In the genomic region with DNA sequence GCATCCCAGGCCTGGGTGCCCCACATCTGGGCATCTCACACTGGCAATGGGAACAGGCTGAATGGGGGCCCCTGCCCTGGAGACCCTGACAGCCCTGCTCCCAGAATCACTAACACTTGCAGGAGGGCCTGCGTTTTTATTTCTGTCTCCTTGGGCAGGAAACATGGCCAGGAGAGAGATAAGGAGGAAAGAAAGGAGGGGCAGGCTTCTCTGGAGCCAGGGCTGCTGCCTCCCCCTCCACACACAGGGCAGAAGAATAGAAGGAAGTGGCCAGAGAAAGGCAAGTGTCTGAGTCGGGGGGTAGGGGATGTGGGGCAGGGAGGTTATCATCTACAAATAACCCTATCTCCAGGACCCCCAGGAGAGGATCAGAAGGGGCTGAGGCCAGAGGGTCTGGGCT, we compare ENCODE assay signal across 1 cellular context.
TF ChIP-seq lines count a peak whose summit lies in the region.

No MANE protein-coding gene starts in this region.

TF ChIP-seq in H1, 55 proteins besides CTCF, POLR2A, EP300 and RAD21:
- TF ChIP-seq, protein P1, sequence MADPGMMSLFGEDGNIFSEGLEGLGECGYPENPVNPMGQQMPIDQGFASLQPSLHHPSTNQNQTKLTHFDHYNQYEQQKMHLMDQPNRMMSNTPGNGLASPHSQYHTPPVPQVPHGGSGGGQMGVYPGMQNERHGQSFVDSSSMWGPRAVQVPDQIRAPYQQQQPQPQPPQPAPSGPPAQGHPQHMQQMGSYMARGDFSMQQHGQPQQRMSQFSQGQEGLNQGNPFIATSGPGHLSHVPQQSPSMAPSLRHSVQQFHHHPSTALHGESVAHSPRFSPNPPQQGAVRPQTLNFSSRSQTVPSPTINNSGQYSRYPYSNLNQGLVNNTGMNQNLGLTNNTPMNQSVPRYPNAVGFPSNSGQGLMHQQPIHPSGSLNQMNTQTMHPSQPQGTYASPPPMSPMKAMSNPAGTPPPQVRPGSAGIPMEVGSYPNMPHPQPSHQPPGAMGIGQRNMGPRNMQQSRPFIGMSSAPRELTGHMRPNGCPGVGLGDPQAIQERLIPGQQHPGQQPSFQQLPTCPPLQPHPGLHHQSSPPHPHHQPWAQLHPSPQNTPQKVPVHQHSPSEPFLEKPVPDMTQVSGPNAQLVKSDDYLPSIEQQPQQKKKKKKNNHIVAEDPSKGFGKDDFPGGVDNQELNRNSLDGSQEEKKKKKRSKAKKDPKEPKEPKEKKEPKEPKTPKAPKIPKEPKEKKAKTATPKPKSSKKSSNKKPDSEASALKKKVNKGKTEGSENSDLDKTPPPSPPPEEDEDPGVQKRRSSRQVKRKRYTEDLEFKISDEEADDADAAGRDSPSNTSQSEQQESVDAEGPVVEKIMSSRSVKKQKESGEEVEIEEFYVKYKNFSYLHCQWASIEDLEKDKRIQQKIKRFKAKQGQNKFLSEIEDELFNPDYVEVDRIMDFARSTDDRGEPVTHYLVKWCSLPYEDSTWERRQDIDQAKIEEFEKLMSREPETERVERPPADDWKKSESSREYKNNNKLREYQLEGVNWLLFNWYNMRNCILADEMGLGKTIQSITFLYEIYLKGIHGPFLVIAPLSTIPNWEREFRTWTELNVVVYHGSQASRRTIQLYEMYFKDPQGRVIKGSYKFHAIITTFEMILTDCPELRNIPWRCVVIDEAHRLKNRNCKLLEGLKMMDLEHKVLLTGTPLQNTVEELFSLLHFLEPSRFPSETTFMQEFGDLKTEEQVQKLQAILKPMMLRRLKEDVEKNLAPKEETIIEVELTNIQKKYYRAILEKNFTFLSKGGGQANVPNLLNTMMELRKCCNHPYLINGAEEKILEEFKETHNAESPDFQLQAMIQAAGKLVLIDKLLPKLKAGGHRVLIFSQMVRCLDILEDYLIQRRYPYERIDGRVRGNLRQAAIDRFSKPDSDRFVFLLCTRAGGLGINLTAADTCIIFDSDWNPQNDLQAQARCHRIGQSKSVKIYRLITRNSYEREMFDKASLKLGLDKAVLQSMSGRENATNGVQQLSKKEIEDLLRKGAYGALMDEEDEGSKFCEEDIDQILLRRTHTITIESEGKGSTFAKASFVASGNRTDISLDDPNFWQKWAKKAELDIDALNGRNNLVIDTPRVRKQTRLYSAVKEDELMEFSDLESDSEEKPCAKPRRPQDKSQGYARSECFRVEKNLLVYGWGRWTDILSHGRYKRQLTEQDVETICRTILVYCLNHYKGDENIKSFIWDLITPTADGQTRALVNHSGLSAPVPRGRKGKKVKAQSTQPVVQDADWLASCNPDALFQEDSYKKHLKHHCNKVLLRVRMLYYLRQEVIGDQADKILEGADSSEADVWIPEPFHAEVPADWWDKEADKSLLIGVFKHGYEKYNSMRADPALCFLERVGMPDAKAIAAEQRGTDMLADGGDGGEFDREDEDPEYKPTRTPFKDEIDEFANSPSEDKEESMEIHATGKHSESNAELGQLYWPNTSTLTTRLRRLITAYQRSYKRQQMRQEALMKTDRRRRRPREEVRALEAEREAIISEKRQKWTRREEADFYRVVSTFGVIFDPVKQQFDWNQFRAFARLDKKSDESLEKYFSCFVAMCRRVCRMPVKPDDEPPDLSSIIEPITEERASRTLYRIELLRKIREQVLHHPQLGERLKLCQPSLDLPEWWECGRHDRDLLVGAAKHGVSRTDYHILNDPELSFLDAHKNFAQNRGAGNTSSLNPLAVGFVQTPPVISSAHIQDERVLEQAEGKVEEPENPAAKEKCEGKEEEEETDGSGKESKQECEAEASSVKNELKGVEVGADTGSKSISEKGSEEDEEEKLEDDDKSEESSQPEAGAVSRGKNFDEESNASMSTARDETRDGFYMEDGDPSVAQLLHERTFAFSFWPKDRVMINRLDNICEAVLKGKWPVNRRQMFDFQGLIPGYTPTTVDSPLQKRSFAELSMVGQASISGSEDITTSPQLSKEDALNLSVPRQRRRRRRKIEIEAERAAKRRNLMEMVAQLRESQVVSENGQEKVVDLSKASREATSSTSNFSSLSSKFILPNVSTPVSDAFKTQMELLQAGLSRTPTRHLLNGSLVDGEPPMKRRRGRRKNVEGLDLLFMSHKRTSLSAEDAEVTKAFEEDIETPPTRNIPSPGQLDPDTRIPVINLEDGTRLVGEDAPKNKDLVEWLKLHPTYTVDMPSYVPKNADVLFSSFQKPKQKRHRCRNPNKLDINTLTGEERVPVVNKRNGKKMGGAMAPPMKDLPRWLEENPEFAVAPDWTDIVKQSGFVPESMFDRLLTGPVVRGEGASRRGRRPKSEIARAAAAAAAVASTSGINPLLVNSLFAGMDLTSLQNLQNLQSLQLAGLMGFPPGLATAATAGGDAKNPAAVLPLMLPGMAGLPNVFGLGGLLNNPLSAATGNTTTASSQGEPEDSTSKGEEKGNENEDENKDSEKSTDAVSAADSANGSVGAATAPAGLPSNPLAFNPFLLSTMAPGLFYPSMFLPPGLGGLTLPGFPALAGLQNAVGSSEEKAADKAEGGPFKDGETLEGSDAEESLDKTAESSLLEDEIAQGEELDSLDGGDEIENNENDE (IDR thresholded peaks at IDR 0.05; ENCODE audit: insufficient replicate concordance, low read length), result no peak
- no peak for TF ChIP-seq KDM4A (IDR thresholded peaks at IDR 0.05; ENCODE audit: low read depth, low read length, severe bottlenecking)
- no peak for TF ChIP-seq TAF7 (optimal IDR thresholded peaks at IDR 0.05; ENCODE audit: borderline replicate concordance, low read depth, low read length)
- no peak for TF ChIP-seq BACH1 (IDR thresholded peaks at IDR 0.05; ENCODE audit: low read length)
- TF ChIP-seq, protein P2, sequence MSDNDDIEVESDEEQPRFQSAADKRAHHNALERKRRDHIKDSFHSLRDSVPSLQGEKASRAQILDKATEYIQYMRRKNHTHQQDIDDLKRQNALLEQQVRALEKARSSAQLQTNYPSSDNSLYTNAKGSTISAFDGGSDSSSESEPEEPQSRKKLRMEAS (IDR thresholded peaks at IDR 0.05), result no peak
- no peak for TF ChIP-seq BRCA1 (IDR thresholded peaks at IDR 0.05; ENCODE audit: low read depth, low read length)
- TF ChIP-seq SUZ12 (IDR thresholded peaks at IDR 0.05; ENCODE audit: low read length), result no peak
